10 cellular contexts compared by ENCODE assay signal in genomic region chr12:47828967-47829482, GRCh38. TPM values are rescaled to one million over a fixed set of nuclear protein-coding genes. Genes with fewer than 3 reads are reported as not detected.
A peak's percentile ranks its signal among the peaks of the same experiment; 100 is the strongest.
DNase-seq lines count a peak whose midpoint lies in the region; ATAC-seq lines count a peak whose summit lies in the region.
"Had no signal": no experiment of that assay in that cellular context is flagged by ENCODE, and none has a peak within 500 bp of the region (broad histone marks: within the 10 kb centered on the region; RNA-seq: fewer than 3 reads in every experiment).

No MANE protein-coding gene starts in this region.

- no peaks in the 10 kb centered on the region for H3K27me3 Mint-ChIP-seq in activated CD4-positive, alpha-beta T cell treated with anti-CD3 and anti-CD28 coated beads, Interleukin-2, amount 10 ng/mL, durations not matched to agents 7 days and 5 days
- H3K27me3 Mint-ChIP-seq in stimulated activated naive CD8-positive, alpha-beta T cell treated with anti-CD3 and anti-CD28 coated beads, Interleukin-15, Interleukin-2, amounts not matched to agents 100 ng/mL and 50 ng/mL, for 24 hours, result no peaks in the 10 kb centered on the region
- H3K27me3 Mint-ChIP-seq: activated B cell treated with CpG ODN at 0.5 μM for 24 hours had no signal

- no peaks in the 10 kb centered on the region for H3K9me3 Mint-ChIP-seq in activated CD4-positive, alpha-beta T cell treated with anti-CD3 and anti-CD28 coated beads, Interleukin-2, amount 10 ng/mL, durations not matched to agents 7 days and 5 days
- H3K9me3 Mint-ChIP-seq in activated naive CD4-positive, alpha-beta T cell treated with anti-CD3 and anti-CD28 coated beads, Interleukin-2, amount 50 U/mL, for 72 hours, result no peaks in the 10 kb centered on the region
- H3K9me3 Mint-ChIP-seq in stimulated activated naive CD8-positive, alpha-beta T cell treated with anti-CD3 and anti-CD28 coated beads, Interleukin-15, Interleukin-2, amounts not matched to agents 100 ng/mL and 50 ng/mL, for 24 hours, result no peaks in the 10 kb centered on the region
- H3K9me3 Mint-ChIP-seq: activated B cell treated with CpG ODN at 0.5 μM for 24 hours had no signal

- CTCF ChIA-PET in activated CD4-positive, alpha-beta T cell treated with anti-CD3 and anti-CD28 coated beads, Interleukin-2, amount 10 ng/mL, durations not matched to agents 7 days and 5 days (lab: Charles Lee), result interaction anchor here (0.7 to 17.9 kb wide), 8 partner anchors 10 to 171 kb away, joined by 3 to 309 read pairs (median 4); partner anchors contain the start of genes HDAC7 and SLC48A1

- POLR2A ChIA-PET in activated CD4-positive, alpha-beta T cell treated with anti-CD3 and anti-CD28 coated beads, Interleukin-2, amount 10 ng/mL, durations not matched to agents 7 days and 5 days (lab: Charles Lee), result no interaction called here

- no peak for ATAC-seq in activated naive CD4-positive, alpha-beta T cell treated with anti-CD3 and anti-CD28 coated beads, Interleukin-2, amount 50 U/mL, for 72 hours

- DNase-seq in activated CD4-positive, alpha-beta T cell treated with anti-CD3 and anti-CD28 coated beads, Interleukin-2, amount 10 ng/mL, durations not matched to agents 7 days and 5 days, result no peak
- DNase-seq in activated CD4-positive, alpha-beta T cell treated with anti-CD3 and anti-CD28 coated beads for 1 hour, result no peak
- no peak for DNase-seq in activated naive CD4-positive, alpha-beta T cell treated with anti-CD3 and anti-CD28 coated beads, Interleukin-2, amount 50 U/mL, for 72 hours (ENCODE audit: low spot score in 2 of 2)
- DNase-seq in hepatic stellate cell (ENCODE audit: low spot score), result peak; percentile 83
- no peak for DNase-seq in cerebellar cortex (ENCODE audit: low spot score)
- no peak for DNase-seq in GM19238 (ENCODE audit: insufficient read length, low spot score)
- DNase-seq in stimulated activated CD4-positive, alpha-beta T cell treated with anti-CD3 and anti-CD28 coated beads, Interleukin-4, amount 100 ng/mL, for 1 hour, result no peak
- DNase-seq: activated B cell treated with CpG ODN at 0.5 μM for 24 hours, DND-41 had no signal

- peaks cover 10% of the 10 kb centered on the region for H3K36me3 Mint-ChIP-seq in activated CD4-positive, alpha-beta T cell treated with anti-CD3 and anti-CD28 coated beads, Interleukin-2, amount 10 ng/mL, durations not matched to agents 7 days and 5 days (ENCODE audit: low read depth)
- peaks cover 0 to 9% of the 10 kb centered on the region in 2 donors for H3K36me3 Mint-ChIP-seq in activated naive CD4-positive, alpha-beta T cell treated with anti-CD3 and anti-CD28 coated beads, Interleukin-2, amount 50 U/mL, for 72 hours
- peaks cover 4% of the 10 kb centered on the region for H3K36me3 Mint-ChIP-seq in stimulated activated naive CD8-positive, alpha-beta T cell treated with anti-CD3 and anti-CD28 coated beads, Interleukin-15, Interleukin-2, amounts not matched to agents 100 ng/mL and 50 ng/mL, for 24 hours (ENCODE audit: low read depth)

- peak overlapping the region; percentile 28 for H3K4me3 Mint-ChIP-seq in activated CD4-positive, alpha-beta T cell treated with anti-CD3 and anti-CD28 coated beads, Interleukin-2, amount 10 ng/mL, durations not matched to agents 7 days and 5 days
- H3K4me3 Mint-ChIP-seq in stimulated activated naive CD8-positive, alpha-beta T cell treated with anti-CD3 and anti-CD28 coated beads, Interleukin-15, Interleukin-2, amounts not matched to agents 100 ng/mL and 50 ng/mL, for 24 hours, result peak overlapping the region; percentile 35
- H3K4me3 Mint-ChIP-seq: activated B cell treated with CpG ODN at 0.5 μM for 24 hours had no signal

- peaks cover 92% of the 10 kb centered on the region for H3K4me1 Mint-ChIP-seq in activated CD4-positive, alpha-beta T cell treated with anti-CD3 and anti-CD28 coated beads, Interleukin-2, amount 10 ng/mL, durations not matched to agents 7 days and 5 days
- peaks cover 90% of the 10 kb centered on the region for H3K4me1 Mint-ChIP-seq in stimulated activated naive CD8-positive, alpha-beta T cell treated with anti-CD3 and anti-CD28 coated beads, Interleukin-15, Interleukin-2, amounts not matched to agents 100 ng/mL and 50 ng/mL, for 24 hours (ENCODE audit: low read depth)

- peak overlapping the region; percentile 77 for H3K27ac Mint-ChIP-seq in activated CD4-positive, alpha-beta T cell treated with anti-CD3 and anti-CD28 coated beads, Interleukin-2, amount 10 ng/mL, durations not matched to agents 7 days and 5 days
- H3K27ac Mint-ChIP-seq in activated naive CD4-positive, alpha-beta T cell treated with anti-CD3 and anti-CD28 coated beads, Interleukin-2, amount 50 U/mL, for 72 hours, result peak overlapping the region; percentile 82 to 83
- peak overlapping the region; percentile 83 for H3K27ac Mint-ChIP-seq in stimulated activated naive CD8-positive, alpha-beta T cell treated with anti-CD3 and anti-CD28 coated beads, Interleukin-15, Interleukin-2, amounts not matched to agents 100 ng/mL and 50 ng/mL, for 24 hours
- H3K27ac Mint-ChIP-seq: activated B cell treated with CpG ODN at 0.5 μM for 24 hours had no signal

RNA-seq across cellular contexts. Expression of gene HDAC7, which starts 9.3 kb away (rescaled TPM):
- total RNA-seq in activated CD4-positive, alpha-beta T cell treated with anti-CD3 and anti-CD28 coated beads, Interleukin-2, amount 10 ng/mL, durations not matched to agents 7 days and 5 days, result 100 to 1,000 TPM; 218 to 232 TPM
- total RNA-seq in activated naive CD4-positive, alpha-beta T cell treated with anti-CD3 and anti-CD28 coated beads, Interleukin-2, amount 50 U/mL, for 72 hours, result 100 to 1,000 TPM; 285 to 334 TPM

RNA-seq across cellular contexts. Expression of gene SLC48A1, which starts 56.0 kb away (rescaled TPM):
- 1 to 10 TPM; 7.9 to 9.1 TPM for total RNA-seq in activated CD4-positive, alpha-beta T cell treated with anti-CD3 and anti-CD28 coated beads, Interleukin-2, amount 10 ng/mL, durations not matched to agents 7 days and 5 days
- 1 to 10 TPM; 5.2 to 7.4 TPM for total RNA-seq in activated naive CD4-positive, alpha-beta T cell treated with anti-CD3 and anti-CD28 coated beads, Interleukin-2, amount 50 U/mL, for 72 hours
